ENCODE assay signal across 22 cellular contexts in the genomic region with DNA sequence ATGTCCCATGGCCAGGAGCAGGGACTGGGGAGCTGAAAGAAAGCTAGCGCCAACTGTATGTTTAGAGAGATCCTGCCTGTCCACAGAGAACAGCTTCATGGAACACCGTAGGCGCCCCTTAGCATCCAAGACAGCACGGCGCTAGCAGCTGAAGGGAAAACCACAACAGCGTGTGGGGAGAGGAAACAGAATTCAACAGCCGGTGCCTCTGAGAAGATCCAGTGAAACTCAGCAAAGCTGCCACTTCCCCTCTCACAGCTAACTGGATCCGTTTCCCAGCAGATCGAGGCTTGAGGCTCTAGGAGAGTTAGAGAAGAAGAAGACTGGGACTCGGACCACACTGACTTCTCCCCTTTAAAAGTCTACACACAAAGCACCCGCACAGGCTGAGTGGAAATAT.
DNase-seq lines count a peak whose midpoint lies in the region; ATAC-seq, FAIRE-seq and TF ChIP-seq lines count a peak whose summit lies in the region.
"Had no signal": no experiment of that assay in that cellular context is flagged by ENCODE, and none has a peak within 500 bp of the region (broad histone marks: within the 10 kb centered on the region; RNA-seq: fewer than 3 reads in every experiment).

No MANE protein-coding gene starts in this region.

- H2BK20ac ChIP-seq in H1 (ENCODE audit: low read length), result no peak overlapping the region

- intact Hi-C loops in sciatic nerve (cut with DNase I), result no loop called here

- no peak overlapping the region for H3K4me2 ChIP-seq in H1 (ENCODE audit: insufficient read depth in 1 of 2, low read depth in 2 of 2, low read length in 2 of 2)

- TF ChIP-seq CTCF in GM20000 (IDR thresholded peaks at IDR 0.05; ENCODE audit: extremely low read depth, missing control alignments) (no peak), NB4 (IDR thresholded peaks at IDR 0.05; ENCODE audit: low read depth, low read length) (no peak), H1 (IDR thresholded peaks at IDR 0.05; ENCODE audit: control extremely low read depth in 1 of 3, insufficient read depth in 1 of 3, low read depth in 1 of 3, low read length in 3 of 3) (no peak)

- no peak overlapping the region for H4K91ac ChIP-seq in H1 (replicated peaks; ENCODE audit: insufficient read length, low read length)

- FAIRE-seq in H1 (lab: Jason Lieb, UNC), result no peak
- FAIRE-seq: HTR-8/SVneo had no signal

- H3K18ac ChIP-seq in H1 (ENCODE audit: extremely low read depth, low read length), result no peak overlapping the region

- no peak for TF ChIP-seq RAD21 in H1 (IDR thresholded peaks at IDR 0.05 in 1 of 2, conservative IDR thresholded peaks at IDR 0.05 in 1 of 2; ENCODE audit: low read depth in 2 of 2, low read length in 2 of 2)

- H3K9me3 ChIP-seq in H1 (ENCODE audit: insufficient read depth in 2 of 2, low read depth in 1 of 2, low read length in 1 of 2), result no peaks in the 10 kb centered on the region
- H3K9me3 ChIP-seq: right atrium auricular region, tibial artery had no signal

- no peak for TF ChIP-seq EP300 in H1 (IDR thresholded peaks at IDR 0.05; ENCODE audit: borderline replicate concordance in 1 of 2, low read depth in 2 of 2, low read length in 2 of 2)

- H2AFZ ChIP-seq in H1 (ENCODE audit: low read length), result no peak overlapping the region

- H3K79me1 ChIP-seq in H1 (ENCODE audit: low read depth, low read length), result no peaks in the 10 kb centered on the region

- no peak overlapping the region for H2BK120ac ChIP-seq in H1 (replicated peaks; ENCODE audit: low read depth, low read length)

- no peaks in the 10 kb centered on the region for H3K27me3 ChIP-seq in H1 (replicated peaks in 1 of 4; ENCODE audit: control insufficient read depth in 3 of 4, extremely low read depth in 1 of 4, insufficient read depth in 3 of 4, low read length in 3 of 4)
- H3K27me3 ChIP-seq: right atrium auricular region, tibial artery had no signal

- WGBS in H1 (ENCODE audit: extremely low coverage in 1 of 2, insufficient coverage in 1 of 2, insufficient read length in 1 of 2, insufficient replicate concordance in 2 of 2, low coverage in 1 of 2, low lambda C conversion rate in 2 of 2, missing lambda C conversion rate in 1 of 2), 2 experiments, result 87% methylated on average over 9 of the region's 11 CpGs; no CpG with 5 or more reads in 1 of the 2 experiments

- H2AK5ac ChIP-seq in H1 (ENCODE audit: low read depth, low read length), result 0 out of 2 replicates have a peak overlapping the region, but pooled peaks have one; percentile 13

- peaks cover 0 to 1% of the 10 kb centered on the region in 2 experiments for H4K20me1 ChIP-seq in H1 (replicated peaks in 1 of 2; ENCODE audit: control insufficient read depth in 1 of 2, insufficient read depth in 2 of 2, low read length in 2 of 2)

- peak; percentile 29 for ATAC-seq in sciatic nerve
- no peak for ATAC-seq in HG02763 (IDR thresholded peaks at IDR 0.05; ENCODE audit: unreplicated experiment)
- ATAC-seq: activated T-cell treated with anti-CD3 and anti-CD28 coated beads, Interleukin-2, amount 50 U/mL, for 4 hours; naive thymus-derived CD8-positive, alpha-beta T cell; stimulated activated naive CD8-positive, alpha-beta T cell treated with anti-CD3 and anti-CD28 coated beads, Interleukin-15, amount 100 ng/mL, for 72 hours had no signal

- H3K4me3 ChIP-seq in NB4 (ENCODE audit: low read depth, low read length) (no peak overlapping the region), H1 (ENCODE audit: extremely low read depth in 1 of 4, insufficient read depth in 2 of 4, low read depth in 3 of 4, low read length in 4 of 4) (no peak overlapping the region)
- H3K4me3 ChIP-seq: right atrium auricular region, tibial artery had no signal

- POLR2A ChIA-PET in H1 (lab: Charles Lee; ENCODE audit: partially characterized antibody), result no interaction called here

- no peak overlapping the region for H3K27ac ChIP-seq in H1 (ENCODE audit: low read depth, low read length)
- H3K27ac ChIP-seq: right atrium auricular region, tibial artery had no signal

- no peak overlapping the region for H4K5ac ChIP-seq in H1 (ENCODE audit: insufficient read length, low read depth, low read length)

- no peak overlapping the region for H4K8ac ChIP-seq in H1 (ENCODE audit: extremely low read depth, insufficient read depth, low read length)

- H3K36me3 ChIP-seq in H1 (ENCODE audit: control insufficient read depth in 2 of 4, insufficient read depth in 4 of 4, low read length in 3 of 4), result no peaks in the 10 kb centered on the region
- H3K36me3 ChIP-seq: right atrium auricular region had no signal

- H3K23me2 ChIP-seq in H1 (ENCODE audit: low read depth, low read length), result no peaks in the 10 kb centered on the region

- no peak overlapping the region for H2BK5ac ChIP-seq in H1 (ENCODE audit: low read depth, low read length)

- no peak overlapping the region for H3K9ac ChIP-seq in H1 (replicated peaks in 1 of 4; ENCODE audit: extremely low read depth in 1 of 4, low read depth in 3 of 4, low read length in 3 of 4)

- CTCF ChIA-PET in H1 (lab: Charles Lee; ENCODE audit: partially characterized antibody), result interaction anchor here (0.9 to 1.2 kb wide), 5 partner anchors 11 to 122 kb away, joined by 3 to 4 read pairs (median 3); no protein-coding TSS in a partner anchor

- H3K23ac ChIP-seq in H1 (ENCODE audit: insufficient read length), result no peak overlapping the region

- no peaks in the 10 kb centered on the region for H3K79me2 ChIP-seq in H1 (ENCODE audit: control insufficient read depth in 1 of 2, insufficient read depth in 2 of 2, low read length in 2 of 2)

- no peak overlapping the region for H2BK15ac ChIP-seq in H1 (ENCODE audit: low read length)

- H3K4ac ChIP-seq in H1 (replicated peaks; ENCODE audit: insufficient read length, low read depth, low read length), result no peak overlapping the region

- H2BK12ac ChIP-seq in H1 (ENCODE audit: low read depth, low read length), result no peak overlapping the region

- H3K4me1 ChIP-seq in H1 (replicated peaks in 1 of 4; ENCODE audit: control insufficient read depth in 3 of 4, insufficient read depth in 4 of 4, low read length in 3 of 4), result no peaks in the 10 kb centered on the region
- H3K4me1 ChIP-seq: right atrium auricular region, tibial artery had no signal

- TF ChIP-seq POLR2A in NB4 (IDR thresholded peaks at IDR 0.05; ENCODE audit: extremely low read depth, insufficient read length) (no peak), H1 (IDR thresholded peaks at IDR 0.05; ENCODE audit: control extremely low read depth in 1 of 2, low read depth in 2 of 2, low read length in 2 of 2) (no peak), erythroblast (IDR thresholded peaks at IDR 0.05; ENCODE audit: low read length) (no peak)

- H3K56ac ChIP-seq in H1 (replicated peaks; ENCODE audit: insufficient read length, low read depth, low read length), result no peak overlapping the region

- peak; percentile 60 for DNase-seq in GM20000 (ENCODE audit: low spot score)
- peak; percentile 75 for DNase-seq in NB4 (ENCODE audit: low read depth)
- DNase-seq in H1 (ENCODE audit: low read depth in 1 of 2, low spot score in 2 of 2), result no peak
- DNase-seq in sciatic nerve (ENCODE audit: low spot score), result no peak
- no peak for DNase-seq in foreskin melanocyte
- no peak for DNase-seq in erythroblast (lab: John Stamatoyannopoulos, UW)
- DNase-seq in ureter (ENCODE audit: low spot score), result no peak
- DNase-seq: activated naive CD4-positive, alpha-beta T cell treated with Interleukin-2 at 50 U/mL for 16 hours; activated T-cell treated with anti-CD3 and anti-CD28 coated beads, Interleukin-2, amount 50 U/mL, for 4 hours; dermis blood vessel endothelial cell; DMS79 treated with DMSO at 0.1 percent for 48 hours; H7; mesenchymal stem cell; NCI-H1436; NCI-H524 treated with DMSO at 0.1 percent for 48 hours; stimulated activated naive CD8-positive, alpha-beta T cell treated with anti-CD3 and anti-CD28 coated beads, Interleukin-15, amount 100 ng/mL, for 72 hours; T1000; tibial artery had no signal

- no peak overlapping the region for H3K14ac ChIP-seq in H1 (ENCODE audit: insufficient read length)

TF ChIP-seq in H1, 55 proteins besides CTCF, POLR2A, EP300 and RAD21:
- TF ChIP-seq E2F6 (IDR thresholded peaks at IDR 0.05), result no peak
- no peak for TF ChIP-seq EZH2 (IDR thresholded peaks at IDR 0.05; ENCODE audit: low read depth, low read length, severe bottlenecking)
- TF ChIP-seq SP1 (IDR thresholded peaks at IDR 0.05; ENCODE audit: low read depth, low read length), result no peak
- no peak for TF ChIP-seq JUN (IDR thresholded peaks at IDR 0.05; ENCODE audit: low read depth, low read length)
- no peak for TF ChIP-seq SP2 (IDR thresholded peaks at IDR 0.05; ENCODE audit: low read length)
- no peak for TF ChIP-seq RBBP5 (IDR thresholded peaks at IDR 0.05; ENCODE audit: borderline replicate concordance, low read depth, low read length)
- no peak for TF ChIP-seq SP4 (IDR thresholded peaks at IDR 0.05; ENCODE audit: low read length)
- no peak for TF ChIP-seq POLR2AphosphoS5 (IDR thresholded peaks at IDR 0.05; ENCODE audit: low read depth, low read length)
- TF ChIP-seq GABPA (IDR thresholded peaks at IDR 0.05; ENCODE audit: borderline replicate concordance, insufficient read depth, low read length), result no peak
- TF ChIP-seq RXRA (IDR thresholded peaks at IDR 0.05; ENCODE audit: insufficient read depth, low read depth, low read length), result no peak
- TF ChIP-seq SAP30 (IDR thresholded peaks at IDR 0.05; ENCODE audit: insufficient read depth, insufficient replicate concordance, low read length), result no peak
- no peak for TF ChIP-seq EGR1 (IDR thresholded peaks at IDR 0.05; ENCODE audit: borderline replicate concordance, low read depth, low read length)
- no peak for TF ChIP-seq CHD1 (IDR thresholded peaks at IDR 0.05; ENCODE audit: low read depth, low read length)
- TF ChIP-seq USF2 (IDR thresholded peaks at IDR 0.05; ENCODE audit: low read length), result no peak
- TF ChIP-seq HDAC6 (IDR thresholded peaks at IDR 0.05; ENCODE audit: low read depth, low read length), result no peak

Comparison
In these comparisons a context has a peak if more than half of its experiments do, and no peak if none do; other contexts are left out.
1. DNase-seq: peak in GM20000 (single experiment) and NB4 (single experiment); none in H1 (0 of 2), sciatic nerve (single experiment), foreskin melanocyte (single experiment), erythroblast (0 of 2) and ureter (single experiment).